ENCODE assay signal across 8 cellular contexts in the genomic region with DNA sequence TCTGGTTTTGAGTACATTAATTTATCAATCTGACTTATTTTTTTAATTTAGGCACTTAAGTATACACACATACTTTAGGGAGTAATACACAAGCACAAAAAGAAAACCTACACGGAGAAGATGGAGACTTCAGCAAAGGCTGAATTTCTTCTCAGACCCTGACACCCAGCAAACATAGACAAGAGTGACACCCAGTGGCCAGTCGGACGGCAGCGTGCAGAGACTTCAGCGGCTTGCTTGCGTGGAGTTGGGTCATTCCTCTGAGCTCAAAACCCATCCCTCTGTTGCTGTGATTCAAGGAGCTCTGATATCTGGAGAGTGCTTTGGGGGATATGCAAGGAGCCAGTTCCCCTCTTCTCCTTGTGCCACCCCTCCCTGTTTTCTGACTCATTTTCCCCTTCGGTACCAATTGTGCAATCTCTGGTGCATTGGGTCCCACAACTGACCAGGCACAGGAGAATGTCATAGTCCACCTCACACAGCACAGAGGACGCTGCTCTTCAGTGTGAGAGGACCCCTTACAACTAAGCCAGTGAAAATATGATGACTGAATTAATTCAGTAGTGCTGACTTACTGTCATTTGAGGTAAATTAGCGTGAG. TPM values are rescaled to one million over a fixed set of nuclear protein-coding genes. Genes with fewer than 3 reads are reported as not detected.
A peak's percentile ranks its signal among the peaks of the same experiment; 100 is the strongest.
DNase-seq lines count a peak whose midpoint lies in the region; ATAC-seq and TF ChIP-seq lines count a peak whose summit lies in the region.

No MANE protein-coding gene starts in this region.

- no peak overlapping the region for H3K9ac ChIP-seq in NT2/D1 (ENCODE audit: insufficient read length, low read depth)

- peak; percentile 50 for TF ChIP-seq CTCF in endothelial cell (IDR thresholded peaks at IDR 0.05; ENCODE audit: unreplicated experiment)

- peak; percentile 86 for ATAC-seq in GM19463 (IDR thresholded peaks at IDR 0.05; ENCODE audit: unreplicated experiment)
- ATAC-seq in activated CD8-positive, alpha-beta memory T cell treated with anti-CD3 and anti-CD28 coated beads, Interleukin-2, amount 10 ng/mL, durations not matched to agents 7 days and 5 days, result peak; percentile 92

- H3K9me3 ChIP-seq in NT2/D1 (ENCODE audit: insufficient read depth, low read length), result no peaks in the 10 kb centered on the region

- H3K36me3 ChIP-seq in NT2/D1 (ENCODE audit: insufficient read depth, insufficient read length, low read length), result peaks cover 10% of the 10 kb centered on the region

- no peak overlapping the region for H3K4me3 ChIP-seq in NT2/D1 (ENCODE audit: insufficient read length, low read depth)

- peaks cover 11% of the 10 kb centered on the region for H3K27me3 Mint-ChIP-seq in activated CD8-positive, alpha-beta memory T cell treated with anti-CD3 and anti-CD28 coated beads, Interleukin-2, amount 10 ng/mL, durations not matched to agents 7 days and 5 days
- peaks cover 2% of the 10 kb centered on the region for H3K27me3 Mint-ChIP-seq in endothelial cell (ENCODE audit: unreplicated experiment)

- no peaks in the 10 kb centered on the region for H3K36me3 Mint-ChIP-seq in activated CD8-positive, alpha-beta memory T cell treated with anti-CD3 and anti-CD28 coated beads, Interleukin-2, amount 10 ng/mL, durations not matched to agents 7 days and 5 days
- no peaks in the 10 kb centered on the region for H3K36me3 Mint-ChIP-seq in endothelial cell (ENCODE audit: low read depth, unreplicated experiment)

- no peaks in the 10 kb centered on the region for H3K9me3 Mint-ChIP-seq in activated CD8-positive, alpha-beta memory T cell treated with anti-CD3 and anti-CD28 coated beads, Interleukin-2, amount 10 ng/mL, durations not matched to agents 7 days and 5 days (ENCODE audit: low read depth)
- H3K9me3 Mint-ChIP-seq in endothelial cell (ENCODE audit: unreplicated experiment), result no peaks in the 10 kb centered on the region

- no peak overlapping the region for H3K4me3 Mint-ChIP-seq in activated CD8-positive, alpha-beta memory T cell treated with anti-CD3 and anti-CD28 coated beads, Interleukin-2, amount 10 ng/mL, durations not matched to agents 7 days and 5 days
- no peak overlapping the region for H3K4me3 Mint-ChIP-seq in endothelial cell (ENCODE audit: unreplicated experiment)

- peaks cover 23% of the 10 kb centered on the region for H3K4me1 Mint-ChIP-seq in activated CD8-positive, alpha-beta memory T cell treated with anti-CD3 and anti-CD28 coated beads, Interleukin-2, amount 10 ng/mL, durations not matched to agents 7 days and 5 days
- H3K4me1 Mint-ChIP-seq in endothelial cell (ENCODE audit: unreplicated experiment), result peaks cover 9% of the 10 kb centered on the region

- H3K4me1 ChIP-seq in NT2/D1 (ENCODE audit: insufficient read depth, insufficient read length), result no peaks in the 10 kb centered on the region

- no peak overlapping the region for H3K27ac Mint-ChIP-seq in activated CD8-positive, alpha-beta memory T cell treated with anti-CD3 and anti-CD28 coated beads, Interleukin-2, amount 10 ng/mL, durations not matched to agents 7 days and 5 days
- no peak overlapping the region for H3K27ac Mint-ChIP-seq in endothelial cell (ENCODE audit: unreplicated experiment)

- CTCF ChIA-PET in activated CD8-positive, alpha-beta memory T cell treated with anti-CD3 and anti-CD28 coated beads, Interleukin-2, amount 10 ng/mL, durations not matched to agents 7 days and 5 days (lab: Charles Lee), result interaction anchor here (0.6 to 9.8 kb wide), 40 partner anchors 11 to 856 kb away, joined by 3 to 227 read pairs (median 4); no protein-coding TSS in a partner anchor

- DNase-seq in CMK (ENCODE audit: low read depth) (peak; percentile 31), HK-2 (ENCODE audit: unreplicated experiment) (peak; percentile 67), NT2/D1 (ENCODE audit: low read depth, low spot score) (peak; percentile 42), endothelial cell (ENCODE audit: low spot score) (peak; percentile 80), mucosa of gallbladder (ENCODE audit: low spot score) (peak; percentile 75)
- DNase-seq in activated CD8-positive, alpha-beta memory T cell treated with anti-CD3 and anti-CD28 coated beads, Interleukin-2, amount 10 ng/mL, durations not matched to agents 7 days and 5 days, result peak; percentile 84
- DNase-seq in stimulated activated CD8-positive, alpha-beta memory T cell treated with anti-CD3 and anti-CD28 coated beads, Interleukin-7, amount 100 ng/mL, for 4 hours (ENCODE audit: low read depth in 2 of 2), result peak; percentile 33 to 42

- H3K27me3 ChIP-seq in NT2/D1 (ENCODE audit: insufficient read depth, insufficient read length), result no peaks in the 10 kb centered on the region

RNA-seq across cellular contexts. Expression of gene SH3TC2, which starts 27.5 kb away (rescaled TPM):
- total RNA-seq in activated CD8-positive, alpha-beta memory T cell treated with anti-CD3 and anti-CD28 coated beads, Interleukin-2, amount 10 ng/mL, durations not matched to agents 7 days and 5 days, result not detected
- total RNA-seq in endothelial cell (ENCODE audit: unreplicated experiment) (0.13 TPM), mucosa of gallbladder (2.7 TPM)

Comparison
In these comparisons a context has a peak if more than half of its experiments do, and no peak if none do; other contexts are left out.
1. DNase-seq: peak in every context shown above with its lines; median percentile 84 in activated CD8-positive, alpha-beta memory T cell treated with anti-CD3 and anti-CD28 coated beads, Interleukin-2, amount 10 ng/mL, durations not matched to agents 7 days and 5 days; 80 in endothelial cell; 75 in mucosa of gallbladder; 67 in HK-2; 42 in NT2/D1; 38 in stimulated activated CD8-positive, alpha-beta memory T cell treated with anti-CD3 and anti-CD28 coated beads, Interleukin-7, amount 100 ng/mL, for 4 hours; 31 in CMK.